In genomic region chr11:75346912-75347647, GRCh38 we compare ENCODE assay signal across 11 cellular contexts. TPM values are rescaled to one million over a fixed set of nuclear protein-coding genes. Genes with fewer than 3 reads are reported as not detected.
DNase-seq lines count a peak whose midpoint lies in the region; ATAC-seq and TF ChIP-seq lines count a peak whose summit lies in the region.
"Had no signal": no experiment of that assay in that cellular context is flagged by ENCODE, and none has a peak within 500 bp of the region (broad histone marks: within the 10 kb centered on the region; RNA-seq: fewer than 3 reads in every experiment).

No MANE protein-coding gene starts in this region.

- H3K36me3 ChIP-seq in breast epithelium: no peaks in the 10 kb centered on the region
- no peaks in the 10 kb centered on the region for H3K36me3 ChIP-seq in mammary epithelial cell (ENCODE audit: insufficient read depth, low read length)
- no peaks in the 10 kb centered on the region for H3K36me3 ChIP-seq in aorta (ENCODE audit: control insufficient read depth in 1 of 2, insufficient read depth in 2 of 2, low read length in 1 of 2)

- dilution Hi-C loops in mammary epithelial cell (cut with HindIII; ENCODE audit: low sequenced_read_pairs): no loop called here

- H3K4me3 ChIP-seq in breast epithelium: no peak overlapping the region
- no peak overlapping the region for H3K4me3 ChIP-seq in mammary epithelial cell (replicated peaks in 1 of 3; ENCODE audit: insufficient read depth in 1 of 3, low read depth in 2 of 3, low read length in 3 of 3)
- no peak overlapping the region for H3K4me3 ChIP-seq in aorta (ENCODE audit: low read length in 2 of 2)

- H3K4me1 ChIP-seq in breast epithelium (peaks cover 21 to 50% of the 10 kb centered on the region in 2 donors), mammary epithelial cell (ENCODE audit: insufficient read depth, low read length) (peaks cover 23% of the 10 kb centered on the region), aorta (ENCODE audit: control insufficient read depth in 1 of 2, insufficient read depth in 2 of 2, low read length in 2 of 2) (no peaks in the 10 kb centered on the region)

- WGBS in mammary epithelial cell (ENCODE audit: low coverage, missing lambda C conversion rate): 50% methylated on average over 11 of the region's 11 CpGs
- WGBS in aorta, 2 donors: 84 to 87% methylated on average over 11 of the region's 11 CpGs

- H3K4me2 ChIP-seq in mammary epithelial cell (ENCODE audit: insufficient read depth, low read depth, low read length): no peak overlapping the region

- H3K79me2 ChIP-seq in mammary epithelial cell (ENCODE audit: insufficient read depth, low read length): no peaks in the 10 kb centered on the region

- CTCF ChIA-PET in mammary epithelial cell (lab: Charles Lee; ENCODE audit: low non-redundant PET): no interaction called here

- DNase-seq in breast epithelium (ENCODE audit: low spot score in 2 of 2) (peak in 1 of 2 donors; percentile 71), mammary epithelial cell (no peak), cerebellum (ENCODE audit: low spot score) (peak; percentile 75), lung microvascular endothelial cell (ENCODE audit: low read depth in 2 of 2) (peak; percentile 49 to 60), aorta (peak; percentile 75 to 85), LoVo (ENCODE audit: low spot score) (no peak)
- DNase-seq in stimulated activated CD4-positive, alpha-beta T cell treated with anti-CD3 and anti-CD28 coated beads, Interleukin-15, amount 100 ng/mL, for 24 hours: no peak
- DNase-seq: COR-L47, NCI-H1092 treated with DMSO at 0.1 percent for 48 hours had no signal

- TF ChIP-seq CTCF in breast epithelium (IDR thresholded peaks at IDR 0.05): no peak
- no peak for TF ChIP-seq CTCF in mammary epithelial cell (conservative IDR thresholded peaks at IDR 0.05 in 1 of 2, IDR thresholded peaks at IDR 0.05 in 1 of 2; ENCODE audit: extremely low read depth in 1 of 2, insufficient read depth in 1 of 2, low read depth in 1 of 2, low read length in 2 of 2)

- H4K20me1 ChIP-seq in mammary epithelial cell (ENCODE audit: insufficient read depth, low read length): no peaks in the 10 kb centered on the region

- H3K27me3 ChIP-seq in breast epithelium: no peaks in the 10 kb centered on the region
- no peaks in the 10 kb centered on the region for H3K27me3 ChIP-seq in mammary epithelial cell (ENCODE audit: insufficient read depth, low read length)
- no peaks in the 10 kb centered on the region for H3K27me3 ChIP-seq in aorta (ENCODE audit: control insufficient read depth in 1 of 2, insufficient read depth in 2 of 2, low read length in 1 of 2)

- no peaks in the 10 kb centered on the region for H3K9me3 ChIP-seq in breast epithelium
- H3K9me3 ChIP-seq in mammary epithelial cell (replicated peaks; ENCODE audit: insufficient read depth, low read length): no peaks in the 10 kb centered on the region
- H3K9me3 ChIP-seq in aorta (ENCODE audit: control insufficient read depth, low read length): no peaks in the 10 kb centered on the region

- ATAC-seq in aorta (ENCODE audit: low FRiP score) (no peak), GM21367 (IDR thresholded peaks at IDR 0.05; ENCODE audit: unreplicated experiment) (no peak)
- ATAC-seq: HCT116 had no signal

- H2AFZ ChIP-seq in mammary epithelial cell (ENCODE audit: low read depth, low read length): no peak overlapping the region

- H3K27ac ChIP-seq in breast epithelium (peak overlapping the region; percentile 91 to 99), mammary epithelial cell (ENCODE audit: insufficient read depth, low read depth, low read length) (no peak overlapping the region), aorta (ENCODE audit: low read depth in 1 of 2, low read length in 2 of 2) (no peak overlapping the region)

- intact Hi-C loops in breast epithelium (cut with DNase I; ENCODE audit: low total_unique reads): no loop called here
- intact Hi-C loops in mammary epithelial cell (cut with micrococcal nuclease): no loop called here
- intact Hi-C loops in aorta (cut with DNase I): no loop called here

- in situ Hi-C loops in mammary epithelial cell (cut with MboI; ENCODE audit: low sequenced_read_pairs in 2 of 2): no loop called here

- TF ChIP-seq POLR2A in breast epithelium (IDR thresholded peaks at IDR 0.05): no peak

- H3K9ac ChIP-seq in mammary epithelial cell (ENCODE audit: insufficient read depth, low read length): no peak overlapping the region

- BruUV-seq in mammary epithelial cell (replicated peaks; lab: Mats Ljungman, UMichigan): no TSS peak

RNA-seq across cellular contexts. Expression of gene ARRB1, which starts 4.4 kb away (rescaled TPM):
- total RNA-seq in breast epithelium (10 to 100 TPM; 31.2 to 64.0 (median 42.3) TPM), mammary epithelial cell (1 to 10 TPM; 3.9 to 5.3 TPM), cerebellum (48.4 TPM), lung microvascular endothelial cell (153 and 191 TPM in 2 replicates), aorta (10 to 100 TPM; 31.3 to 76.1 TPM)
- polyA plus RNA-seq in mammary epithelial cell (5.4 TPM), aorta (10 to 100 TPM in 1 of 2 donors, 1 to 10 TPM in 1; 5.8 to 10.8 TPM)
- polyA minus RNA-seq in mammary epithelial cell: 9.9 TPM

RNA-seq across cellular contexts. Expression of gene RPS3, which starts 52.2 kb away (rescaled TPM):
- total RNA-seq in breast epithelium: 1,000 to 10,000 TPM; 1,024 to 2,406 (median 1,978) TPM
- 1,000 to 10,000 TPM; 1,423 to 2,367 TPM for total RNA-seq in mammary epithelial cell
- 3,767 TPM for polyA plus RNA-seq in mammary epithelial cell
- polyA minus RNA-seq in mammary epithelial cell: 2,014 TPM
- 564 TPM for total RNA-seq in cerebellum
- 2,222 and 2,243 TPM in 2 replicates for total RNA-seq in lung microvascular endothelial cell
- total RNA-seq in aorta: 1,000 to 10,000 TPM; 1,466 to 1,593 TPM
- polyA plus RNA-seq in aorta: 1,000 to 10,000 TPM; 2,194 to 3,688 TPM

Comparison
In these comparisons a context has a peak if more than half of its experiments do, and no peak if none do; other contexts are left out.
1. H3K27ac ChIP-seq: peak in breast epithelium (2 of 2); none in mammary epithelial cell (single experiment) and aorta (0 of 2).
2. DNase-seq: peak in cerebellum (single experiment), lung microvascular endothelial cell (2 of 2) and aorta (2 of 2); none in mammary epithelial cell (single experiment), stimulated activated CD4-positive, alpha-beta T cell treated with anti-CD3 and anti-CD28 coated beads, Interleukin-15, amount 100 ng/mL, for 24 hours (single experiment) and LoVo (single experiment).